1 cellular context compared by ENCODE assay signal in the genomic region with DNA sequence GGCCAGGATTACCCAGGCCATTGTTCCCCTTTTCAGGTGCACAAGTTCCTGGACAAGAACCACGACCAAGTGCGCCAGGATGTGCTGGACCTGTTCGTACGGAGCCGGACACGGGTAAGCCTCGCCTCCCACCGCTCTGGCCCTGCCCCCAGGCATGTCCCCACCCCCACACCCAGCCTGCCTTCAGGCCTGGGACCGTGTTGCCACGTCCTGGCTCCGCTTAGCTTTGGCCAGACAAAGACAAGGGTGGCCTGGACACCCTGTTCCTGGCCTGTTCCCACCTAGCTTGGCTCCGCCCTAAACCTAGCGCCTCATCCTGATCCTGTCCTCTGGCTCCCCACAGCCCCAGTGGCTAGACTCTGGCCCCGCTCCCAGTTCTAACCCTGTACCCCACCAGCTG.
TF ChIP-seq lines count a peak whose summit lies in the region.

No MANE protein-coding gene starts in this region.

TF ChIP-seq in GM23338, 12 proteins besides CTCF, POLR2A, EP300 and RAD21:
- TF ChIP-seq, protein P1, sequence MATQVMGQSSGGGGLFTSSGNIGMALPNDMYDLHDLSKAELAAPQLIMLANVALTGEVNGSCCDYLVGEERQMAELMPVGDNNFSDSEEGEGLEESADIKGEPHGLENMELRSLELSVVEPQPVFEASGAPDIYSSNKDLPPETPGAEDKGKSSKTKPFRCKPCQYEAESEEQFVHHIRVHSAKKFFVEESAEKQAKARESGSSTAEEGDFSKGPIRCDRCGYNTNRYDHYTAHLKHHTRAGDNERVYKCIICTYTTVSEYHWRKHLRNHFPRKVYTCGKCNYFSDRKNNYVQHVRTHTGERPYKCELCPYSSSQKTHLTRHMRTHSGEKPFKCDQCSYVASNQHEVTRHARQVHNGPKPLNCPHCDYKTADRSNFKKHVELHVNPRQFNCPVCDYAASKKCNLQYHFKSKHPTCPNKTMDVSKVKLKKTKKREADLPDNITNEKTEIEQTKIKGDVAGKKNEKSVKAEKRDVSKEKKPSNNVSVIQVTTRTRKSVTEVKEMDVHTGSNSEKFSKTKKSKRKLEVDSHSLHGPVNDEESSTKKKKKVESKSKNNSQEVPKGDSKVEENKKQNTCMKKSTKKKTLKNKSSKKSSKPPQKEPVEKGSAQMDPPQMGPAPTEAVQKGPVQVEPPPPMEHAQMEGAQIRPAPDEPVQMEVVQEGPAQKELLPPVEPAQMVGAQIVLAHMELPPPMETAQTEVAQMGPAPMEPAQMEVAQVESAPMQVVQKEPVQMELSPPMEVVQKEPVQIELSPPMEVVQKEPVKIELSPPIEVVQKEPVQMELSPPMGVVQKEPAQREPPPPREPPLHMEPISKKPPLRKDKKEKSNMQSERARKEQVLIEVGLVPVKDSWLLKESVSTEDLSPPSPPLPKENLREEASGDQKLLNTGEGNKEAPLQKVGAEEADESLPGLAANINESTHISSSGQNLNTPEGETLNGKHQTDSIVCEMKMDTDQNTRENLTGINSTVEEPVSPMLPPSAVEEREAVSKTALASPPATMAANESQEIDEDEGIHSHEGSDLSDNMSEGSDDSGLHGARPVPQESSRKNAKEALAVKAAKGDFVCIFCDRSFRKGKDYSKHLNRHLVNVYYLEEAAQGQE (IDR thresholded peaks at IDR 0.05; ENCODE audit: unreplicated experiment): no peak
- TF ChIP-seq CREB1 (CRISPR knock-in tag; IDR thresholded peaks at IDR 0.05; ENCODE audit: low read depth) (no peak), ZNF331 (CRISPR knock-in tag; IDR thresholded peaks at IDR 0.05; ENCODE audit: low read depth) (no peak), POLR2AphosphoS5 (IDR thresholded peaks at IDR 0.05; ENCODE audit: low read depth) (no peak), JUNB (IDR thresholded peaks at IDR 0.05; ENCODE audit: unreplicated experiment) (no peak), STAT1 (IDR thresholded peaks at IDR 0.05; ENCODE audit: unreplicated experiment) (no peak), EZH2 (IDR thresholded peaks at IDR 0.05; ENCODE audit: low read depth, unreplicated experiment) (no peak), NANOG (IDR thresholded peaks at IDR 0.05; ENCODE audit: borderline replicate concordance) (no peak), ZNF114 (CRISPR knock-in tag; IDR thresholded peaks at IDR 0.05) (no peak)
- TF ChIP-seq, protein P2, sequence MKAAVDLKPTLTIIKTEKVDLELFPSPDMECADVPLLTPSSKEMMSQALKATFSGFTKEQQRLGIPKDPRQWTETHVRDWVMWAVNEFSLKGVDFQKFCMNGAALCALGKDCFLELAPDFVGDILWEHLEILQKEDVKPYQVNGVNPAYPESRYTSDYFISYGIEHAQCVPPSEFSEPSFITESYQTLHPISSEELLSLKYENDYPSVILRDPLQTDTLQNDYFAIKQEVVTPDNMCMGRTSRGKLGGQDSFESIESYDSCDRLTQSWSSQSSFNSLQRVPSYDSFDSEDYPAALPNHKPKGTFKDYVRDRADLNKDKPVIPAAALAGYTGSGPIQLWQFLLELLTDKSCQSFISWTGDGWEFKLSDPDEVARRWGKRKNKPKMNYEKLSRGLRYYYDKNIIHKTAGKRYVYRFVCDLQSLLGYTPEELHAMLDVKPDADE (IDR thresholded peaks at IDR 0.05): no peak
- TF ChIP-seq, protein P3, sequence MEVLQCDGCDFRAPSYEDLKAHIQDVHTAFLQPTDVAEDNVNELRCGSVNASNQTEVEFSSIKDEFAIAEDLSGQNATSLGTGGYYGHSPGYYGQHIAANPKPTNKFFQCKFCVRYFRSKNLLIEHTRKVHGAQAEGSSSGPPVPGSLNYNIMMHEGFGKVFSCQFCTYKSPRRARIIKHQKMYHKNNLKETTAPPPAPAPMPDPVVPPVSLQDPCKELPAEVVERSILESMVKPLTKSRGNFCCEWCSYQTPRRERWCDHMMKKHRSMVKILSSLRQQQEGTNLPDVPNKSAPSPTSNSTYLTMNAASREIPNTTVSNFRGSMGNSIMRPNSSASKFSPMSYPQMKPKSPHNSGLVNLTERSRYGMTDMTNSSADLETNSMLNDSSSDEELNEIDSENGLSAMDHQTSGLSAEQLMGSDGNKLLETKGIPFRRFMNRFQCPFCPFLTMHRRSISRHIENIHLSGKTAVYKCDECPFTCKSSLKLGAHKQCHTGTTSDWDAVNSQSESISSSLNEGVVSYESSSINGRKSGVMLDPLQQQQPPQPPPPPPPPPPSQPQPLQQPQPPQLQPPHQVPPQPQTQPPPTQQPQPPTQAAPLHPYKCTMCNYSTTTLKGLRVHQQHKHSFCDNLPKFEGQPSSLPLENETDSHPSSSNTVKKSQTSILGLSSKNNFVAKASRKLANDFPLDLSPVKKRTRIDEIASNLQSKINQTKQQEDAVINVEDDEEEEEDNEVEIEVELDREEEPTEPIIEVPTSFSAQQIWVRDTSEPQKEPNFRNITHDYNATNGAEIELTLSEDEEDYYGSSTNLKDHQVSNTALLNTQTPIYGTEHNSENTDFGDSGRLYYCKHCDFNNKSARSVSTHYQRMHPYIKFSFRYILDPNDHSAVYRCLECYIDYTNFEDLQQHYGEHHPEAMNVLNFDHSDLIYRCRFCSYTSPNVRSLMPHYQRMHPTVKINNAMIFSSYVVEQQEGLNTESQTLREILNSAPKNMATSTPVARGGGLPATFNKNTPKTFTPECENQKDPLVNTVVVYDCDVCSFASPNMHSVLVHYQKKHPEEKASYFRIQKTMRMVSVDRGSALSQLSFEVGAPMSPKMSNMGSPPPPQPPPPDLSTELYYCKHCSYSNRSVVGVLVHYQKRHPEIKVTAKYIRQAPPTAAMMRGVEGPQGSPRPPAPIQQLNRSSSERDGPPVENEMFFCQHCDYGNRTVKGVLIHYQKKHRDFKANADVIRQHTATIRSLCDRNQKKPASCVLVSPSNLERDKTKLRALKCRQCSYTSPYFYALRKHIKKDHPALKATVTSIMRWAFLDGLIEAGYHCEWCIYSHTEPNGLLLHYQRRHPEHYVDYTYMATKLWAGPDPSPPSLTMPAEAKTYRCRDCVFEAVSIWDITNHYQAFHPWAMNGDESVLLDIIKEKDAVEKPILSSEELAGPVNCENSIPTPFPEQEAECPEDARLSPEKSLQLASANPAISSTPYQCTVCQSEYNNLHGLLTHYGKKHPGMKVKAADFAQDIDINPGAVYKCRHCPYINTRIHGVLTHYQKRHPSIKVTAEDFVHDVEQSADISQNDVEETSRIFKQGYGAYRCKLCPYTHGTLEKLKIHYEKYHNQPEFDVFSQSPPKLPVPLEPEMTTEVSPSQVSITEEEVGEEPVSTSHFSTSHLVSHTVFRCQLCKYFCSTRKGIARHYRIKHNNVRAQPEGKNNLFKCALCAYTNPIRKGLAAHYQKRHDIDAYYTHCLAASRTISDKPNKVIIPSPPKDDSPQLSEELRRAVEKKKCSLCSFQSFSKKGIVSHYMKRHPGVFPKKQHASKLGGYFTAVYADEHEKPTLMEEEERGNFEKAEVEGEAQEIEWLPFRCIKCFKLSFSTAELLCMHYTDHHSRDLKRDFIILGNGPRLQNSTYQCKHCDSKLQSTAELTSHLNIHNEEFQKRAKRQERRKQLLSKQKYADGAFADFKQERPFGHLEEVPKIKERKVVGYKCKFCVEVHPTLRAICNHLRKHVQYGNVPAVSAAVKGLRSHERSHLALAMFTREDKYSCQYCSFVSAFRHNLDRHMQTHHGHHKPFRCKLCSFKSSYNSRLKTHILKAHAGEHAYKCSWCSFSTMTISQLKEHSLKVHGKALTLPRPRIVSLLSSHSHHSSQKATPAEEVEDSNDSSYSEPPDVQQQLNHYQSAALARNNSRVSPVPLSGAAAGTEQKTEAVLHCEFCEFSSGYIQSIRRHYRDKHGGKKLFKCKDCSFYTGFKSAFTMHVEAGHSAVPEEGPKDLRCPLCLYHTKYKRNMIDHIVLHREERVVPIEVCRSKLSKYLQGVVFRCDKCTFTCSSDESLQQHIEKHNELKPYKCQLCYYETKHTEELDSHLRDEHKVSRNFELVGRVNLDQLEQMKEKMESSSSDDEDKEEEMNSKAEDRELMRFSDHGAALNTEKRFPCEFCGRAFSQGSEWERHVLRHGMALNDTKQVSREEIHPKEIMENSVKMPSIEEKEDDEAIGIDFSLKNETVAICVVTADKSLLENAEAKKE (CRISPR knock-in tag; IDR thresholded peaks at IDR 0.05): no peak
